29 cellular contexts compared by ENCODE assay signal in the genomic region with DNA sequence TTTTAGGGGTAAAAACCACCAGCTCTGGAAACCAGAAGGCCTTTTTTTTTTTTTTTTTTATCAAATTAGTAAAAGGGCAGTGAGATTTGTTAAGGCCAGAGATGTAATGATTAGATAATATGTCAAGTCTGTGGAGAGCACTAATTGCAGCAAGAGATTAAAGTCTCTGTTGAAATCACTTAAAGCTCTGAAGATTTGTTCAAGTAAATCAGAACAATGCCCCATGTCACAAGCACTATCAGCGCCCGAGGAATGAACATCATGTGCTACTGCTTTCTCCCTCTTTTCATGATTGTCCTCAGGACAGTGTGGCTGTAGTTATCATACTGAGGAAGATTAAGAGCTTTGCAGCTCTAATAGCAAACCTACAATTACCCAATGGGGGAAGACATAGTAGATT.
A peak's percentile ranks its signal among the peaks of the same experiment; 100 is the strongest.
DNase-seq lines count a peak whose midpoint lies in the region; ATAC-seq and TF ChIP-seq lines count a peak whose summit lies in the region.
"Had no signal": no experiment of that assay in that cellular context is flagged by ENCODE, and none has a peak within 500 bp of the region (broad histone marks: within the 10 kb centered on the region; RNA-seq: fewer than 3 reads in every experiment).

No MANE protein-coding gene starts in this region.

- H3K27me3 Mint-ChIP-seq in CD14-positive monocyte (ENCODE audit: low read depth in 3 of 3) = peaks cover 0 to 19% (median 5%) of the 10 kb centered on the region in 3 donors
- H3K27me3 Mint-ChIP-seq: CD4-positive, alpha-beta memory T cell; progenitor cell of endocrine pancreas had no signal

- in situ Hi-C loops in SK-MEL-5 (cut with HindIII; ENCODE audit: low pct_unique_long_range_greater_than_20kb, low sequenced_read_pairs) = no loop called here

- H3K4me3 Mint-ChIP-seq in CD14-positive monocyte = no peak overlapping the region
- H3K4me3 Mint-ChIP-seq: activated CD4-positive, alpha-beta T cell treated with anti-CD3 and anti-CD28 coated beads for 36 hours; activated naive CD8-positive, alpha-beta T cell treated with anti-CD3 and anti-CD28 coated beads for 36 hours; CD4-positive, alpha-beta memory T cell; stimulated activated memory B cell treated with anti-CD40 and anti-IgM and Interleukin-4, amounts not matched to agents 10 μg/mL and 1 μg/mL and 100 μg/mL, for 72 hours had no signal

- no peak for TF ChIP-seq CTCF in CD14-positive monocyte (IDR thresholded peaks at IDR 0.05)

- H3K36me3 Mint-ChIP-seq in CD14-positive monocyte = no peaks in the 10 kb centered on the region
- H3K36me3 Mint-ChIP-seq: activated naive CD8-positive, alpha-beta T cell treated with anti-CD3 and anti-CD28 coated beads for 36 hours; CD4-positive, alpha-beta memory T cell; stimulated activated memory B cell treated with anti-CD40 and anti-IgM and Interleukin-4, amounts not matched to agents 10 μg/mL and 1 μg/mL and 100 μg/mL, for 72 hours had no signal

- H3K27ac Mint-ChIP-seq in CD14-positive monocyte = no peak overlapping the region
- H3K27ac Mint-ChIP-seq: activated CD4-positive, alpha-beta T cell treated with anti-CD3 and anti-CD28 coated beads for 36 hours; activated naive CD8-positive, alpha-beta T cell treated with anti-CD3 and anti-CD28 coated beads for 36 hours; CD4-positive, alpha-beta memory T cell; progenitor cell of endocrine pancreas; stimulated activated memory B cell treated with anti-CD40 and anti-IgM and Interleukin-4, amounts not matched to agents 10 μg/mL and 1 μg/mL and 100 μg/mL, for 72 hours had no signal

- H3K9me3 Mint-ChIP-seq in CD14-positive monocyte = peaks cover 0 to 7% (median 1%) of the 10 kb centered on the region in 7 donors
- H3K9me3 Mint-ChIP-seq: activated naive CD8-positive, alpha-beta T cell treated with anti-CD3 and anti-CD28 coated beads for 36 hours had no signal

- ATAC-seq in HG03460 (IDR thresholded peaks at IDR 0.05; ENCODE audit: unreplicated experiment) = no peak
- ATAC-seq: A549; activated CD4-positive, alpha-beta T cell treated with anti-CD3 and anti-CD28 coated beads for 36 hours; left lung; Right ventricle myocardium inferior; stimulated activated memory B cell treated with anti-CD40 and anti-IgM and Interleukin-4, amounts not matched to agents 10 μg/mL and 1 μg/mL and 100 μg/mL, for 72 hours had no signal

- intact Hi-C loops in CD14-positive monocyte (cut with micrococcal nuclease) = no loop called here

- no peaks in the 10 kb centered on the region for H3K4me1 Mint-ChIP-seq in CD14-positive monocyte
- H3K4me1 Mint-ChIP-seq: activated CD4-positive, alpha-beta T cell treated with anti-CD3 and anti-CD28 coated beads for 36 hours; activated naive CD8-positive, alpha-beta T cell treated with anti-CD3 and anti-CD28 coated beads for 36 hours; CD4-positive, alpha-beta memory T cell; stimulated activated memory B cell treated with anti-CD40 and anti-IgM and Interleukin-4, amounts not matched to agents 10 μg/mL and 1 μg/mL and 100 μg/mL, for 72 hours had no signal

- DNase-seq in COLO829 (ENCODE audit: low spot score) (peak; percentile 32), SK-MEL-5 (ENCODE audit: low read depth, low spot score) (peak; percentile 89), foreskin melanocyte (peak; percentile 88), pons (ENCODE audit: low spot score) (peak; percentile 80), CD14-positive monocyte (ENCODE audit: low spot score) (no peak), NCI-H146 treated with DMSO at 0.1 percent for 48 hours (lab: John Stamatoyannopoulos, UW; ENCODE audit: unreplicated experiment) (no peak)
- no peak for DNase-seq in activated effector memory CD4-positive, alpha-beta T cell treated with Interleukin-2 at 50 U/mL for 16 hours
- DNase-seq: activated CD4-positive, alpha-beta T cell treated with anti-CD3 and anti-CD28 coated beads for 36 hours; activated CD8-positive, alpha-beta memory T cell treated with anti-CD3 and anti-CD28 coated beads for 24 hours; activated naive CD8-positive, alpha-beta T cell treated with anti-CD3 and anti-CD28 coated beads for 36 hours; CD4-positive, alpha-beta memory T cell; effector CD4-positive, alpha-beta T cell; EL; KBM-7; left lung; mesenchymal stem cell; NCI-H1105; NCI-H1930; NCI-H2171 treated with DMSO at 0.1 percent for 48 hours; NCI-H510A treated with DMSO at 0.1 percent for 48 hours; PC-9; stimulated activated CD4-positive, alpha-beta T cell treated with anti-CD3 and anti-CD28 coated beads, Interleukin-15, amount 100 ng/mL, for 24 hours; SW 1271; T-helper 9 cell had no signal

Comparison
In these comparisons a context has a peak if more than half of its experiments do, and no peak if none do; other contexts are left out.
1. DNase-seq: peak in COLO829 (single experiment), SK-MEL-5 (single experiment), foreskin melanocyte (single experiment) and pons (single experiment); none in activated effector memory CD4-positive, alpha-beta T cell treated with Interleukin-2 at 50 U/mL for 16 hours (single experiment), CD14-positive monocyte (single experiment) and NCI-H146 treated with DMSO at 0.1 percent for 48 hours (single experiment).